Comparison of ENCODE assay signal across 1 cellular context in genomic region chr2:130387804-130388203, GRCh38.
TF ChIP-seq lines count a peak whose summit lies in the region.

No MANE protein-coding gene starts in this region.

TF ChIP-seq in HepG2, 621 proteins besides CTCF, POLR2A, EP300 and RAD21:
- TF ChIP-seq ZNF639 (CRISPR knock-in tag; conservative IDR thresholded peaks at IDR 0.05), result no peak
- no peak for TF ChIP-seq ZNF431 (CRISPR knock-in tag; IDR thresholded peaks at IDR 0.05; ENCODE audit: borderline replicate concordance, low read depth)
- TF ChIP-seq ATF7-NPFF (CRISPR knock-in tag; IDR thresholded peaks at IDR 0.05; ENCODE audit: low read depth), result no peak
